ENCODE assay signal across 9 cellular contexts in the genomic region with DNA sequence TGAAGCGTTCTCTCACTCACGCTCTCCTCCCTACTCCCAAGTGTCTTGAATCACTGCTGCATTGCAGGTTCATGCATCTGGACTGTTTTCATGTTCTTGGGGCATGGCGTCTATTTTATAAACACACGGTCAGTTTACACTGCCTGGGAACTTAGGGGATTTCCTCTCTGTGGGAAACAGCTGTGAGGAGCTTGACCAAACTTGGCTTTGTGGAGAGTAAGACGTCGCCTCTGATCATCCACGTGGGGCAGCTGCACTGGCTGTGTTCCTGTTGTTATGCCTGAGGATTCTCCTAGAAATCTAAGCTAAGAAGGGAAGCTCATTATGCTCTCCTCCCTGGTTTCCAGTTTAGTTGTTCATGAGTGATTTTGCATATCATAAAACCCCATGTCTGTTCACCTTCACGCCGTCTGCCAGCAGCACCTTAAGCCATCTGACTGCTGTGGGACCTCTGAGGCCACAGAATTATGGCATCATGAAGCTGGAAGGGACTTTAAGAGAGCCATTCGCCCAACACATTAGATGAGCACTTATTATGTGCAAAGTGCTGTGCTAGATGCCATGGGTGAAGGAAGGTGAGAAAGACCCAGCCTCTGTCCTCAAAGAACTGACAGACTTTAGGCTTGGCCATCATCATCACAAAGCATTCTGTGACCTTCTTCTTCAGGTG. TPM values are rescaled to one million over a fixed set of nuclear protein-coding genes. Genes with fewer than 3 reads are reported as not detected.
DNase-seq lines count a peak whose midpoint lies in the region; ATAC-seq and TF ChIP-seq lines count a peak whose summit lies in the region.
"Had no signal": no experiment of that assay in that cellular context is flagged by ENCODE, and none has a peak within 500 bp of the region (broad histone marks: within the 10 kb centered on the region; RNA-seq: fewer than 3 reads in every experiment).

No MANE protein-coding gene starts in this region.

- TF ChIP-seq CTCF in lower lobe of right lung (IDR thresholded peaks at IDR 0.05) = no peak

- H3K4me3 Mint-ChIP-seq in activated naive CD8-positive, alpha-beta T cell = peak overlapping the region; percentile 36

- H3K27ac Mint-ChIP-seq in activated naive CD8-positive, alpha-beta T cell = peak overlapping the region; percentile 87

- H3K27ac ChIP-seq in lower lobe of right lung = peak overlapping the region; percentile 48

- H3K4me3 ChIP-seq in lower lobe of right lung = no peak overlapping the region
- H3K4me3 ChIP-seq: skin epidermis had no signal

- H3K27me3 ChIP-seq in lower lobe of right lung (ENCODE audit: low read depth) = no peaks in the 10 kb centered on the region

- H3K4me1 Mint-ChIP-seq in activated naive CD8-positive, alpha-beta T cell (ENCODE audit: low read depth) = peaks cover 52% of the 10 kb centered on the region

- DNase-seq in lower lobe of right lung (no peak), KBM-7 (no peak), HEK293T (ENCODE audit: extremely low spot score) (no peak), iPS-NIHi11 (ENCODE audit: low spot score) (no peak)
- no peak for DNase-seq in activated CD4-positive, alpha-beta T cell treated with anti-CD3 and anti-CD28 coated beads, Interleukin-2, amount 50 U/mL, for 4 hours

- CTCF ChIA-PET in HEK293T (lab: Yijun Ruan, JAX) = interaction anchor here (0.7 to 1.2 kb wide), 4 partner anchors 11 to 135 kb away, joined by 3 to 4 read pairs (median 3); no protein-coding TSS in a partner anchor

- in situ Hi-C loops in KBM-7 (cut with MboI; ENCODE audit: low pct_unique_long_range_greater_than_20kb, low sequenced_read_pairs) = loop anchor here (25.0 kb wide), 1 partner anchor 131 kb away; a partner anchor contains a TSS

- peaks cover 27% of the 10 kb centered on the region for H3K4me1 ChIP-seq in lower lobe of right lung

- H3K9me3 ChIP-seq in lower lobe of right lung = no peaks in the 10 kb centered on the region

- H3K36me3 Mint-ChIP-seq in activated naive CD8-positive, alpha-beta T cell = peaks cover 2% of the 10 kb centered on the region

- H3K36me3 ChIP-seq in lower lobe of right lung = no peaks in the 10 kb centered on the region

- POLR2A ChIA-PET in HEK293T (lab: Yijun Ruan, JAX) = no interaction called here

- H3K27me3 Mint-ChIP-seq in activated naive CD8-positive, alpha-beta T cell = no peaks in the 10 kb centered on the region

- H3K9me3 Mint-ChIP-seq in activated naive CD8-positive, alpha-beta T cell (ENCODE audit: low read depth) = no peaks in the 10 kb centered on the region

- peak; percentile 30 for ATAC-seq in GM18867 (IDR thresholded peaks at IDR 0.05; ENCODE audit: unreplicated experiment)
- peak; percentile 20 for ATAC-seq in HG02970 (IDR thresholded peaks at IDR 0.05; ENCODE audit: low FRiP score, unreplicated experiment)
- ATAC-seq in lower lobe of right lung = peak; percentile 68 to 70

- intact Hi-C loops in lower lobe of right lung (cut with DNase I) = no loop called here

TF ChIP-seq in HEK293T, 16 proteins besides CTCF, POLR2A, EP300 and RAD21:
- TF ChIP-seq SP1 (IDR thresholded peaks at IDR 0.05) (no peak), BHLHE40 (IDR thresholded peaks at IDR 0.05; ENCODE audit: borderline replicate concordance) (no peak), LEF1 (IDR thresholded peaks at IDR 0.05; ENCODE audit: borderline replicate concordance) (no peak), ELF4 (IDR thresholded peaks at IDR 0.05) (no peak)

RNA-seq across cellular contexts. Expression of a gene that starts 38.8 kb away (rescaled TPM):
- 3.4 TPM for total RNA-seq in lower lobe of right lung
